ENCODE assay signal across 8 cellular contexts in genomic region chr5:39073759-39074008, GRCh38. TPM values are rescaled to one million over a fixed set of nuclear protein-coding genes. Genes with fewer than 3 reads are reported as not detected.
DNase-seq lines count a peak whose midpoint lies in the region; ATAC-seq, FAIRE-seq and TF ChIP-seq lines count a peak whose summit lies in the region.

No MANE protein-coding gene starts in this region.

- peak overlapping the region; percentile 92 for H3K27ac ChIP-seq in right cardiac atrium (ENCODE audit: low read length)
- H3K27ac ChIP-seq in small intestine (ENCODE audit: low read depth in 1 of 2, low read length in 1 of 2) = peak overlapping the region; percentile 88 to 100

- H3K4me3 ChIP-seq in right cardiac atrium (ENCODE audit: low read length) (peak overlapping the region; percentile 81), small intestine (ENCODE audit: low read depth in 1 of 2, low read length in 2 of 2) (peak overlapping the region; percentile 88 to 99)

- H3K9me3 ChIP-seq in right cardiac atrium (ENCODE audit: control insufficient read depth, low read length) (peaks cover 1% of the 10 kb centered on the region), small intestine (ENCODE audit: control insufficient read depth, low read depth) (no peaks in the 10 kb centered on the region)

- no peaks in the 10 kb centered on the region for H3K4me1 ChIP-seq in right cardiac atrium (ENCODE audit: control insufficient read depth, insufficient read depth, low read length)
- H3K4me1 ChIP-seq in small intestine (ENCODE audit: control insufficient read depth in 2 of 2, insufficient read depth in 1 of 2, low read depth in 1 of 2, low read length in 1 of 2) = no peaks in the 10 kb centered on the region

- no peak for FAIRE-seq in small intestine (lab: Jason Lieb, UNC)

- CTCF ChIA-PET in activated naive CD4-positive, alpha-beta T cell treated with anti-CD3 and anti-CD28 coated beads for 36 hours (lab: Charles Lee) = interaction anchor here (0.6 to 1.2 kb wide), 2 partner anchors 12 to 69 kb away, joined by 3 to 4 read pairs; no protein-coding TSS in a partner anchor
- CTCF ChIA-PET in activated CD4-positive, alpha-beta memory T cell treated with anti-CD3 and anti-CD28 coated beads for 36 hours (lab: Charles Lee) = no interaction called here
- CTCF ChIA-PET in GM10248 (lab: Yijun Ruan, JAX) = interaction anchor here (2.9 kb wide), 1 partner anchor 7 kb away, joined by 21 read pairs; no protein-coding TSS in a partner anchor

- H3K36me3 Mint-ChIP-seq in activated naive CD4-positive, alpha-beta T cell treated with anti-CD3 and anti-CD28 coated beads for 36 hours (ENCODE audit: low read depth) = peaks cover 11% of the 10 kb centered on the region
- peaks cover 11% of the 10 kb centered on the region for H3K36me3 Mint-ChIP-seq in activated CD4-positive, alpha-beta memory T cell treated with anti-CD3 and anti-CD28 coated beads for 36 hours

- peaks cover 31% of the 10 kb centered on the region for H3K4me1 Mint-ChIP-seq in activated naive CD4-positive, alpha-beta T cell treated with anti-CD3 and anti-CD28 coated beads for 36 hours (ENCODE audit: low read depth)
- H3K4me1 Mint-ChIP-seq in activated CD4-positive, alpha-beta memory T cell treated with anti-CD3 and anti-CD28 coated beads for 36 hours (ENCODE audit: low read depth) = peaks cover 28% of the 10 kb centered on the region

- peak overlapping the region; percentile 88 for H3K27ac Mint-ChIP-seq in activated naive CD4-positive, alpha-beta T cell treated with anti-CD3 and anti-CD28 coated beads for 36 hours
- H3K27ac Mint-ChIP-seq in activated CD4-positive, alpha-beta memory T cell treated with anti-CD3 and anti-CD28 coated beads for 36 hours = peak overlapping the region; percentile 89

- no peaks in the 10 kb centered on the region for H3K36me3 ChIP-seq in small intestine (ENCODE audit: control insufficient read depth in 2 of 2, insufficient read depth in 2 of 2, low read length in 2 of 2)

- H3K27me3 ChIP-seq in right cardiac atrium (ENCODE audit: control insufficient read depth, insufficient read depth) = no peaks in the 10 kb centered on the region
- no peaks in the 10 kb centered on the region for H3K27me3 ChIP-seq in small intestine (ENCODE audit: control insufficient read depth in 2 of 2, insufficient read depth in 2 of 2, low read length in 2 of 2)

- H3K4me3 Mint-ChIP-seq in activated naive CD4-positive, alpha-beta T cell treated with anti-CD3 and anti-CD28 coated beads for 36 hours = peak overlapping the region; percentile 92
- peak overlapping the region; percentile 92 for H3K4me3 Mint-ChIP-seq in activated CD4-positive, alpha-beta memory T cell treated with anti-CD3 and anti-CD28 coated beads for 36 hours

- no peak for TF ChIP-seq CTCF in GM10248 (IDR thresholded peaks at IDR 0.05; ENCODE audit: control extremely low read depth, extremely low read depth, low read depth, missing control alignments)

- ATAC-seq in HG03025 (IDR thresholded peaks at IDR 0.05; ENCODE audit: low FRiP score, unreplicated experiment) (peak; percentile 39), right cardiac atrium (no peak)

- peaks cover under 1% of the 10 kb centered on the region for H3K9me3 Mint-ChIP-seq in activated naive CD4-positive, alpha-beta T cell treated with anti-CD3 and anti-CD28 coated beads for 36 hours
- H3K9me3 Mint-ChIP-seq in activated CD4-positive, alpha-beta memory T cell treated with anti-CD3 and anti-CD28 coated beads for 36 hours = no peaks in the 10 kb centered on the region

- H3K27me3 Mint-ChIP-seq in activated naive CD4-positive, alpha-beta T cell treated with anti-CD3 and anti-CD28 coated beads for 36 hours (ENCODE audit: low read depth) = peaks cover 19% of the 10 kb centered on the region
- H3K27me3 Mint-ChIP-seq in activated CD4-positive, alpha-beta memory T cell treated with anti-CD3 and anti-CD28 coated beads for 36 hours = peaks cover 16% of the 10 kb centered on the region

- DNase-seq in activated naive CD4-positive, alpha-beta T cell treated with anti-CD3 and anti-CD28 coated beads for 36 hours = no peak
- no peak for DNase-seq in activated naive CD4-positive, alpha-beta T cell treated with Interleukin-2 at 50 U/mL for 16 hours
- DNase-seq in activated CD4-positive, alpha-beta memory T cell treated with anti-CD3 and anti-CD28 coated beads for 36 hours = no peak
- DNase-seq in right cardiac atrium (no peak), small intestine (no peak), GM10248 (ENCODE audit: extremely low spot score) (no peak), pons (ENCODE audit: low spot score) (no peak)

- intact Hi-C loops in activated naive CD4-positive, alpha-beta T cell treated with anti-CD3 and anti-CD28 coated beads for 36 hours (cut with micrococcal nuclease) = loop anchor here (2.0 to 5.0 kb wide), 6 partner anchors 15 to 1604 kb away; partner anchors contain the start of genes LIFR and PTGER4
- intact Hi-C loops in activated CD4-positive, alpha-beta memory T cell treated with anti-CD3 and anti-CD28 coated beads for 36 hours (cut with micrococcal nuclease) = loop anchor here (1.0 to 10.0 kb wide), 7 partner anchors 11 to 519 kb away; partner anchors contain the start of gene LIFR
- intact Hi-C loops in right cardiac atrium (cut with DNase I) = loop anchor here in 2 of 4 donors (5.0 to 10.0 kb wide), 2 partner anchors 76 to 79 kb away; no protein-coding TSS in a partner anchor

- POLR2A ChIA-PET in activated CD4-positive, alpha-beta memory T cell treated with anti-CD3 and anti-CD28 coated beads for 36 hours (lab: Charles Lee) = interaction anchor here (0.6 to 1.5 kb wide), 2 partner anchors 12 to 101 kb away, joined by 3 to 5 read pairs; no protein-coding TSS in a partner anchor
- POLR2A ChIA-PET in GM10248 (lab: Yijun Ruan, JAX) = no interaction called here

- under 1% methylated on average over 27 of the region's 27 CpGs for WGBS in right cardiac atrium
- 0 to 1% (median 0%) methylated on average over 12 to 27 of the region's 27 CpGs for WGBS in small intestine, 3 donors

RNA-seq across cellular contexts. Expression of gene RICTOR, which starts 0.5 kb away (rescaled TPM):
- 10 to 100 TPM; 25.0 to 26.1 TPM for total RNA-seq in activated naive CD4-positive, alpha-beta T cell treated with anti-CD3 and anti-CD28 coated beads for 36 hours
- total RNA-seq in activated CD4-positive, alpha-beta memory T cell treated with anti-CD3 and anti-CD28 coated beads for 36 hours = 10 to 100 TPM; 27.7 to 27.8 TPM
- 10 to 100 TPM; 27.6 to 43.1 (median 30.7) TPM for total RNA-seq in right cardiac atrium
- polyA plus RNA-seq in right cardiac atrium = 6.6 TPM
- 1 to 10 TPM; 2.4 to 3.6 (median 3.1) TPM for polyA plus RNA-seq in small intestine
